In the genomic region with DNA sequence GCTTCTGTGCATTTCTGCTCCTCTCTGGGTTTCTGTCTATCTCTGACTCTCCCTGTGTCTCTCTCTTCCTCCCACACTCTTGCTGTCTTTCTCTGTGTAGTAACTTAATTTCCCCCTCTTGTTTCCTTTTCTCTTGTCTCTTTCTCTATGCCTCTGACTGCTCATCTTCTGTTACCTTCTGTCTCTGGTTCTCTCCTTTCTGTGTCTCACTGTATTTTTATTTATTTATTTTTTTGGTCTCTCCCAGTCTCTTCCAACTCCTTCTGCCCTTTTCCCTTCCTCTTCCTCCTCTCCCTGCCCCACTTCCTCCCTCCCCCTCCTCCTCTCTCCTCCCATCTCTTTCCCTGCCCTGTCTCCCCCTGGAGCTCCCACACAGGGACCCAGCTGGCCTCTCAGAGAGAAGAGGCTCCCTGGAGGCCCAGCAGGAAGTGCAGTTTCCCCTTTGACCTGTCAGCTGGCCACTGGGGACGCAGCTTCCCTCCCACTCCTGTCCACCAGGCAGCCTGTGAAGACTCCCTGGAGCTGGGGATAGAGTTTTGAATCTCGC, we compare ENCODE assay signal across 11 cellular contexts. TPM values are rescaled to one million over a fixed set of nuclear protein-coding genes. Genes with fewer than 3 reads are reported as not detected.
DNase-seq lines count a peak whose midpoint lies in the region; ATAC-seq and TF ChIP-seq lines count a peak whose summit lies in the region.
"Had no signal": no experiment of that assay in that cellular context is flagged by ENCODE, and none has a peak within 500 bp of the region (broad histone marks: within the 10 kb centered on the region; RNA-seq: fewer than 3 reads in every experiment).

No MANE protein-coding gene starts in this region.

- no peak for TF ChIP-seq CTCF in Calu3 (IDR thresholded peaks at IDR 0.05; ENCODE audit: unreplicated experiment)

- H3K36me3 Mint-ChIP-seq in T-helper 2 cell treated with Interferon-gamma antibody and Interleukin-4, amounts not matched to agents 5 μg/mL and 100 μg/mL, for 36 hours (ENCODE audit: low read depth) = no peaks in the 10 kb centered on the region
- H3K36me3 Mint-ChIP-seq in Calu3 (ENCODE audit: insufficient read depth, unreplicated experiment) = no peaks in the 10 kb centered on the region
- H3K36me3 Mint-ChIP-seq: CD8-positive, alpha-beta memory T cell had no signal

- BruUV-seq in Calu3 (replicated peaks; lab: Mats Ljungman, UMichigan) = no TSS peak

- H3K27me3 Mint-ChIP-seq in T-helper 2 cell treated with Interferon-gamma antibody and Interleukin-4, amounts not matched to agents 5 μg/mL and 100 μg/mL, for 36 hours (ENCODE audit: low read depth) = no peaks in the 10 kb centered on the region
- no peaks in the 10 kb centered on the region for H3K27me3 Mint-ChIP-seq in Calu3 (ENCODE audit: unreplicated experiment)

- DNase-seq in T-helper 2 cell treated with Interferon-gamma antibody and Interleukin-4, amounts not matched to agents 5 μg/mL and 100 μg/mL, for 36 hours (ENCODE audit: low spot score) = no peak
- DNase-seq in T-helper 2 cell (no peak), RKO (ENCODE audit: low spot score) (peak; percentile 27), glomerular visceral epithelial cell (ENCODE audit: extremely low spot score) (peak; percentile 29), sciatic nerve (ENCODE audit: low spot score) (no peak), Calu3 (no peak)
- DNase-seq: amygdala; CD8-positive, alpha-beta memory T cell; NK-92 treated with Interleukin-12 subunit alpha and Interleukin-12 subunit beta, amount 100 ng/mL, for 24 hours had no signal

- H3K9me3 Mint-ChIP-seq in T-helper 2 cell treated with Interferon-gamma antibody and Interleukin-4, amounts not matched to agents 5 μg/mL and 100 μg/mL, for 36 hours = no peaks in the 10 kb centered on the region
- H3K9me3 Mint-ChIP-seq in Calu3 (ENCODE audit: low read depth, unreplicated experiment) = no peaks in the 10 kb centered on the region
- H3K9me3 Mint-ChIP-seq: CD8-positive, alpha-beta memory T cell had no signal

- no peak overlapping the region for H3K4me3 Mint-ChIP-seq in T-helper 2 cell treated with Interferon-gamma antibody and Interleukin-4, amounts not matched to agents 5 μg/mL and 100 μg/mL, for 36 hours
- no peak overlapping the region for H3K4me3 Mint-ChIP-seq in Calu3 (ENCODE audit: low read depth, unreplicated experiment)

- intact Hi-C loops in sciatic nerve (cut with DNase I) = loop anchor here (1.0 kb wide), 1 partner anchor 34 kb away; no protein-coding TSS in a partner anchor
- intact Hi-C loops in Calu3 (cut with micrococcal nuclease; ENCODE audit: unreplicated experiment) = no loop called here

- CTCF ChIA-PET in Calu3 (lab: Charles Lee) = interaction anchor here (0.7 to 0.9 kb wide), 2 partner anchors 9 to 36 kb away, joined by 4 to 7 read pairs; no protein-coding TSS in a partner anchor

- H3K4me1 Mint-ChIP-seq in T-helper 2 cell treated with Interferon-gamma antibody and Interleukin-4, amounts not matched to agents 5 μg/mL and 100 μg/mL, for 36 hours (ENCODE audit: low read depth) = peaks cover 20% of the 10 kb centered on the region
- peaks cover 6% of the 10 kb centered on the region for H3K4me1 Mint-ChIP-seq in Calu3 (ENCODE audit: low read depth, unreplicated experiment)

- H3K27ac Mint-ChIP-seq in T-helper 2 cell treated with Interferon-gamma antibody and Interleukin-4, amounts not matched to agents 5 μg/mL and 100 μg/mL, for 36 hours = peak overlapping the region; percentile 72
- no peak overlapping the region for H3K27ac Mint-ChIP-seq in Calu3 (ENCODE audit: unreplicated experiment)

- peak; percentile 58 for ATAC-seq in sciatic nerve
- no peak for ATAC-seq in GM18511 (IDR thresholded peaks at IDR 0.05; ENCODE audit: unreplicated experiment)
- ATAC-seq in HG02588 (IDR thresholded peaks at IDR 0.05; ENCODE audit: unreplicated experiment) = no peak

RNA-seq across cellular contexts. Expression of a gene that starts 38.3 kb away (rescaled TPM):
- total RNA-seq in sciatic nerve (973 TPM), Calu3 (2022) (526 and 606 TPM in 2 replicates)

RNA-seq across cellular contexts. Expression of a gene that starts 55.4 kb away (rescaled TPM):
- total RNA-seq in sciatic nerve (45.4 TPM), Calu3 (2022) (58.4 and 63.3 TPM in 2 replicates)

Comparison
In these comparisons a context has a peak if more than half of its experiments do, and no peak if none do; other contexts are left out.
1. DNase-seq: peak in RKO (single experiment) and glomerular visceral epithelial cell (single experiment); none in T-helper 2 cell treated with Interferon-gamma antibody and Interleukin-4, amounts not matched to agents 5 μg/mL and 100 μg/mL, for 36 hours (single experiment), T-helper 2 cell (0 of 5), sciatic nerve (single experiment) and Calu3 (single experiment).